In the genomic region with DNA sequence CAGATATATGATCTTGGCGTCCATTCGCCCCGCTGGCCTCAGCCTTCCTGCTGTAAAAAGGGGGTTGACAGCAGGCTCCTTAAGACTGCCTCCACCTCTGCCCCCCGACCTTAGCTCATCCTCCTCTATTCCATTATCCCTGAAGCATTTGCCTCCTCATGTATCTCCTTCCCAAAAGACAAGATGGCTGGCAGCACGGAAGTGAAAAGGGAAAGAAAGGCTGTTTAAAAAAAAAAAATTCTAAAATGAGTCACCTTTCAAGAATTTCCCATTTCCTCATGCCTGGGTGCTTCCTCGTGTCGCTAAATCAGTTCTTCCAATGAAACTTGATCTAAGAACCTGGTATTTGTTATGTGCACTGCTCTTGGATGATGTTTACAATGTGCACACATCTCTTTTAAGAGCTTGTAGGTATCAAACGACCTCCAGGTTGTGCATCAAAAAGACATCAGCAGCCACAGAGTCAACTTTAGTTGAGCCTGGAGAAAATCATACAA, we compare ENCODE assay signal across 8 cellular contexts. TPM values are rescaled to one million over a fixed set of nuclear protein-coding genes. Genes with fewer than 3 reads are reported as not detected.
DNase-seq lines count a peak whose midpoint lies in the region; TF ChIP-seq lines count a peak whose summit lies in the region.

No MANE protein-coding gene starts in this region.

- H3K9me3 ChIP-seq in SJCRH30 (replicated peaks) (no peaks in the 10 kb centered on the region), neural cell (ENCODE audit: low read length) (peaks cover 2% of the 10 kb centered on the region)

- H3F3A ChIP-seq in neural cell (ENCODE audit: insufficient read depth, low read length, poor library complexity, severe bottlenecking), result no peaks in the 10 kb centered on the region

- peaks cover 5% of the 10 kb centered on the region for H3K4me1 ChIP-seq in SJCRH30

- H3K27me3 ChIP-seq in SJCRH30 (no peaks in the 10 kb centered on the region), neural cell (ENCODE audit: insufficient read depth, low read depth, low read length) (no peaks in the 10 kb centered on the region)

- peaks cover 56% of the 10 kb centered on the region for H3K79me2 ChIP-seq in neural cell (replicated peaks; ENCODE audit: insufficient read depth, low read length)

- DNase-seq in AG09319 (ENCODE audit: extremely low read depth, low read depth) (peak; percentile 48), GM13976 (ENCODE audit: low spot score) (peak; percentile 36), SJCRH30 (peak; percentile 58 to 80), epidermal melanocyte (ENCODE audit: insufficient read length, low spot score) (peak; percentile 62), activated gamma-delta T cell treated with Interleukin-2 at 50 U/mL for 16 hours (no peak), inferior parietal cortex (ENCODE audit: extremely low spot score) (no peak)
- no peak for DNase-seq in NK-92 treated with Interleukin-12 subunit alpha and Interleukin-12 subunit beta, amount 100 ng/mL, for 24 hours (lab: John Stamatoyannopoulos, UW)

- H3K4me3 ChIP-seq in SJCRH30 (peak overlapping the region; percentile 98), neural cell (ENCODE audit: low read length) (peak overlapping the region; percentile 99)

- TF ChIP-seq CTCF in AG09319 (IDR thresholded peaks at IDR 0.05; ENCODE audit: low read depth, low read length) (no peak), GM13976 (IDR thresholded peaks at IDR 0.05; ENCODE audit: borderline replicate concordance, control extremely low read depth, extremely low read depth, insufficient read depth, missing control alignments) (no peak), neural cell (IDR thresholded peaks at IDR 0.05; ENCODE audit: poor library complexity, severe bottlenecking) (no peak)

- in situ Hi-C loops in GM13976 (cut with MboI; ENCODE audit: low sequenced_read_pairs, unreplicated experiment), result no loop called here

- peak overlapping the region; percentile 96 for H3K27ac ChIP-seq in SJCRH30
- peak overlapping the region; percentile 90 for H3K27ac ChIP-seq in neural cell (ENCODE audit: low read length)

- no peak overlapping the region for H2AFZ ChIP-seq in neural cell (ENCODE audit: low read depth, low read length)

- no peaks in the 10 kb centered on the region for H4K20me1 ChIP-seq in neural cell (ENCODE audit: insufficient read depth)

- H3K36me3 ChIP-seq in SJCRH30 (peaks cover 6% of the 10 kb centered on the region; the same call in 1 of the 2 replicates), neural cell (ENCODE audit: insufficient read depth, low read length) (no peaks in the 10 kb centered on the region)

- TF ChIP-seq RAD21 in neural cell (conservative IDR thresholded peaks at IDR 0.05), result no peak

- TF ChIP-seq EP300 in neural cell (conservative IDR thresholded peaks at IDR 0.05; ENCODE audit: poor library complexity, severe bottlenecking), result no peak

- no peaks in the 10 kb centered on the region for H3K9me2 ChIP-seq in neural cell (ENCODE audit: insufficient read depth, low read length)

- peak overlapping the region; percentile 77 for H3K4me2 ChIP-seq in neural cell (ENCODE audit: low read length)

- H3K9ac ChIP-seq in neural cell (ENCODE audit: low read length), result peak overlapping the region; percentile 97

TF ChIP-seq in neural cell, 6 proteins besides CTCF, POLR2A, EP300 and RAD21:
- TF ChIP-seq SMC3 (conservative IDR thresholded peaks at IDR 0.05; ENCODE audit: poor library complexity) (no peak), EZH2 (IDR thresholded peaks at IDR 0.05; ENCODE audit: borderline replicate concordance, insufficient read depth, low read length, poor library complexity, severe bottlenecking) (no peak), TAF1 (IDR thresholded peaks at IDR 0.05; ENCODE audit: low read depth) (no peak), MXI1 (conservative IDR thresholded peaks at IDR 0.05; ENCODE audit: poor library complexity, severe bottlenecking) (no peak), POLR2AphosphoS5 (IDR thresholded peaks at IDR 0.05) (no peak)
- TF ChIP-seq, protein P1, sequence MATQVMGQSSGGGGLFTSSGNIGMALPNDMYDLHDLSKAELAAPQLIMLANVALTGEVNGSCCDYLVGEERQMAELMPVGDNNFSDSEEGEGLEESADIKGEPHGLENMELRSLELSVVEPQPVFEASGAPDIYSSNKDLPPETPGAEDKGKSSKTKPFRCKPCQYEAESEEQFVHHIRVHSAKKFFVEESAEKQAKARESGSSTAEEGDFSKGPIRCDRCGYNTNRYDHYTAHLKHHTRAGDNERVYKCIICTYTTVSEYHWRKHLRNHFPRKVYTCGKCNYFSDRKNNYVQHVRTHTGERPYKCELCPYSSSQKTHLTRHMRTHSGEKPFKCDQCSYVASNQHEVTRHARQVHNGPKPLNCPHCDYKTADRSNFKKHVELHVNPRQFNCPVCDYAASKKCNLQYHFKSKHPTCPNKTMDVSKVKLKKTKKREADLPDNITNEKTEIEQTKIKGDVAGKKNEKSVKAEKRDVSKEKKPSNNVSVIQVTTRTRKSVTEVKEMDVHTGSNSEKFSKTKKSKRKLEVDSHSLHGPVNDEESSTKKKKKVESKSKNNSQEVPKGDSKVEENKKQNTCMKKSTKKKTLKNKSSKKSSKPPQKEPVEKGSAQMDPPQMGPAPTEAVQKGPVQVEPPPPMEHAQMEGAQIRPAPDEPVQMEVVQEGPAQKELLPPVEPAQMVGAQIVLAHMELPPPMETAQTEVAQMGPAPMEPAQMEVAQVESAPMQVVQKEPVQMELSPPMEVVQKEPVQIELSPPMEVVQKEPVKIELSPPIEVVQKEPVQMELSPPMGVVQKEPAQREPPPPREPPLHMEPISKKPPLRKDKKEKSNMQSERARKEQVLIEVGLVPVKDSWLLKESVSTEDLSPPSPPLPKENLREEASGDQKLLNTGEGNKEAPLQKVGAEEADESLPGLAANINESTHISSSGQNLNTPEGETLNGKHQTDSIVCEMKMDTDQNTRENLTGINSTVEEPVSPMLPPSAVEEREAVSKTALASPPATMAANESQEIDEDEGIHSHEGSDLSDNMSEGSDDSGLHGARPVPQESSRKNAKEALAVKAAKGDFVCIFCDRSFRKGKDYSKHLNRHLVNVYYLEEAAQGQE (IDR thresholded peaks at IDR 0.05; ENCODE audit: borderline replicate concordance), result peak; percentile 7

RNA-seq across cellular contexts. Expression of a gene that starts 1.7 kb away (rescaled TPM):
- total RNA-seq in SJCRH30 (2014; rRNA removed; shearing (Covaris generic)), result 162 and 171 TPM in 2 replicates
- 130 TPM in 2 replicates for polyA plus RNA-seq in neural cell
- 239 and 252 TPM in 2 replicates for polyA minus RNA-seq in neural cell

RNA-seq across cellular contexts. Expression of a gene that starts 38.6 kb away (rescaled TPM):
- total RNA-seq in SJCRH30 (2014; rRNA removed; shearing (Covaris generic)), result 23.7 and 29.7 TPM in 2 replicates
- 19.6 and 36.7 TPM in 2 replicates for polyA plus RNA-seq in neural cell
- 18.3 and 21.0 TPM in 2 replicates for polyA minus RNA-seq in neural cell

RNA-seq across cellular contexts. Expression of a gene that starts 40.3 kb away (rescaled TPM):
- total RNA-seq in SJCRH30 (2014; rRNA removed; shearing (Covaris generic)), result 25.4 and 26.2 TPM in 2 replicates
- 42.7 and 43.1 TPM in 2 replicates for polyA plus RNA-seq in neural cell
- polyA minus RNA-seq in neural cell, result 109 and 130 TPM in 2 replicates

Comparison
In these comparisons a context has a peak if more than half of its experiments do, and no peak if none do; other contexts are left out.
1. DNase-seq: peak in AG09319 (single experiment), GM13976 (single experiment), SJCRH30 (2 of 2) and epidermal melanocyte (single experiment); none in NK-92 treated with Interleukin-12 subunit alpha and Interleukin-12 subunit beta, amount 100 ng/mL, for 24 hours (single experiment), activated gamma-delta T cell treated with Interleukin-2 at 50 U/mL for 16 hours (single experiment) and inferior parietal cortex (single experiment).